In genomic region chr14:91284146-91284790, GRCh38 we compare ENCODE assay signal across 11 cellular contexts. TPM values are rescaled to one million over a fixed set of nuclear protein-coding genes. Genes with fewer than 3 reads are reported as not detected.
DNase-seq lines count a peak whose midpoint lies in the region; ATAC-seq and TF ChIP-seq lines count a peak whose summit lies in the region.
"Had no signal": no experiment of that assay in that cellular context is flagged by ENCODE, and none has a peak within 500 bp of the region (broad histone marks: within the 10 kb centered on the region; RNA-seq: fewer than 3 reads in every experiment).

No MANE protein-coding gene starts in this region.

- peaks cover 56% of the 10 kb centered on the region for H3K4me1 Mint-ChIP-seq in HFFc6 (ENCODE audit: low read depth)
- H3K4me1 Mint-ChIP-seq in brain, result peaks cover 13% of the 10 kb centered on the region
- peaks cover 27% of the 10 kb centered on the region for H3K4me1 Mint-ChIP-seq in mesothelial cell of epicardium

- TF ChIP-seq CTCF in HFFc6 (IDR thresholded peaks at IDR 0.05) (no peak), brain (conservative IDR thresholded peaks at IDR 0.05) (no peak), mesothelial cell of epicardium (IDR thresholded peaks at IDR 0.05; ENCODE audit: unreplicated experiment) (no peak)

- intact Hi-C loops in head of caudate nucleus (cut with DNase I), result no loop called here

- H3K9me3 Mint-ChIP-seq in HFFc6, result no peaks in the 10 kb centered on the region; the same call in 1 of the 2 replicates
- H3K9me3 Mint-ChIP-seq in brain, result peaks cover 0 to 2% (median 0%) of the 10 kb centered on the region in 5 experiments
- peaks cover 4% of the 10 kb centered on the region for H3K9me3 Mint-ChIP-seq in mesothelial cell of epicardium

- H3K4me3 Mint-ChIP-seq in HFFc6 (peak overlapping the region; percentile 58), brain (no peak overlapping the region), mesothelial cell of epicardium (no peak overlapping the region)

- peaks cover 3% of the 10 kb centered on the region for H3K27me3 Mint-ChIP-seq in HFFc6 (ENCODE audit: insufficient read depth)
- H3K27me3 Mint-ChIP-seq in brain, result no peaks in the 10 kb centered on the region
- H3K27me3 Mint-ChIP-seq in mesothelial cell of epicardium (ENCODE audit: low read depth), result no peaks in the 10 kb centered on the region

- DNase-seq in AG08396 (ENCODE audit: low spot score) (peak; percentile 92), HFFc6 (peak; percentile 69), mesothelial cell of epicardium (ENCODE audit: low spot score in 2 of 2, unreplicated experiment in 2 of 2) (no peak), head of caudate nucleus (no peak), Kasumi-1 (lab: John Stamatoyannopoulos, UW) (no peak), nucleus accumbens (lab: John Stamatoyannopoulos, UW) (no peak)
- DNase-seq: dorsolateral prefrontal cortex, NCI-H146 had no signal

- ATAC-seq in GM19351 (IDR thresholded peaks at IDR 0.05; ENCODE audit: unreplicated experiment), result no peak
- ATAC-seq: HCT116 had no signal

- H3K27ac Mint-ChIP-seq in HFFc6 (peak overlapping the region; percentile 87), brain (peak overlapping the region in 3 of 5 experiments; percentile 5 to 47 (median 12)), mesothelial cell of epicardium (peak overlapping the region; percentile 93)

- H3K36me3 Mint-ChIP-seq in HFFc6 (ENCODE audit: low read depth) (no peaks in the 10 kb centered on the region), brain (peaks cover 28% of the 10 kb centered on the region), mesothelial cell of epicardium (peaks cover 12% of the 10 kb centered on the region)

RNA-seq across cellular contexts. Expression of gene GPR68, which starts 39.8 kb away (rescaled TPM):
- under 1 TPM; 0.34 to 0.88 (median 0.52) TPM for total RNA-seq in HFFc6 (2021; fragmentation: NEBNext Ultra II Directional; extraction: Animal tissue kit (Norgen Biotek cat#: 25700))
- 3.0 TPM for polyA plus RNA-seq in brain (ENCODE audit: insufficient read depth, low read depth, low replicate concordance)
- total RNA-seq in mesothelial cell of epicardium, result 0.79 to 1.2 TPM (median 1.1 TPM) in 3 replicates

Comparison
In these comparisons a context has a peak if more than half of its experiments do, and no peak if none do; other contexts are left out.
1. DNase-seq: peak in AG08396 (single experiment) and HFFc6 (single experiment); none in mesothelial cell of epicardium (0 of 2), head of caudate nucleus (0 of 42), Kasumi-1 (0 of 2) and nucleus accumbens (0 of 56).
2. H3K27ac Mint-ChIP-seq: peak in every context shown above with its lines; median percentile 93 in mesothelial cell of epicardium; 87 in HFFc6; 12 in brain.